In the genomic region with DNA sequence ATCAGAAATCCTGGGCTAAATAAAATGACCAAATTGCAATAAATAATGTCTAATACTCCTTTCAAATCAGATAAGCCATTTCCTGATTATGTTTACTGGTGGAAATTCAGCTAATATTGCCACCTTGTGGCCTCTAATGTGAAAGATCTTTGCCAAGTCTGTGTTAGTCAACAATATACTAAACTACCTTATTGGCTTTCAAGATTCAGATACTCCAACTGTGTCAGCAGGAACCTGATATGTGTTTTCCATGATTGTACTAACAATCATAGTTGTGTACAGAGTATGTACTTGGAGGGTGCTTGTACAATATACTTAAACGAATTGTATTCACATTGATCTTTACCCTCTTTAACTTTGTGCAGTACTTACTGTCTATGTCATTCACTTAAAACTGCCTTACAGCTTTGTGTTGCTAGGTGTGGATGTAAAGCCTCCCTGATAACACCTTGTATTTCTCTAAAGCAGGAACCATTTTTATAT, we compare ENCODE assay signal across 9 cellular contexts.
DNase-seq lines count a peak whose midpoint lies in the region; ATAC-seq, FAIRE-seq and TF ChIP-seq lines count a peak whose summit lies in the region.
"Had no signal": no experiment of that assay in that cellular context is flagged by ENCODE, and none has a peak within 500 bp of the region (broad histone marks: within the 10 kb centered on the region; RNA-seq: fewer than 3 reads in every experiment).

No MANE protein-coding gene starts in this region.

- H3K27ac Mint-ChIP-seq in brain: no peak overlapping the region
- H3K27ac Mint-ChIP-seq: stimulated activated naive CD8-positive, alpha-beta T cell treated with anti-CD3 and anti-CD28 coated beads, Interleukin-15, Interleukin-2, amounts not matched to agents 100 ng/mL and 50 ng/mL, for 24 hours had no signal

- no peaks in the 10 kb centered on the region for H3K36me3 Mint-ChIP-seq in brain

- DNase-seq in DMS79 (lab: John Stamatoyannopoulos, UW) (peak; percentile 64), NCI-H460 (ENCODE audit: extremely low read depth, low read depth) (peak; percentile 52), keratinocyte (ENCODE audit: low read depth, low spot score) (no peak), tibial nerve (ENCODE audit: low spot score in 2 of 2) (no peak), GM12892 (ENCODE audit: insufficient read length) (no peak)

- H3K79me2 ChIP-seq in keratinocyte (ENCODE audit: control insufficient read depth, insufficient read depth, low read length): no peaks in the 10 kb centered on the region

- H3K9me3 Mint-ChIP-seq in brain: no peaks in the 10 kb centered on the region
- H3K9me3 Mint-ChIP-seq: stimulated activated naive CD8-positive, alpha-beta T cell treated with anti-CD3 and anti-CD28 coated beads, Interleukin-15, Interleukin-2, amounts not matched to agents 100 ng/mL and 50 ng/mL, for 24 hours had no signal

- H3K27me3 ChIP-seq in keratinocyte (ENCODE audit: control insufficient read depth, extremely low read depth, insufficient read depth, low read length): no peaks in the 10 kb centered on the region
- no peaks in the 10 kb centered on the region for H3K27me3 ChIP-seq in tibial nerve

- H3K27me3 Mint-ChIP-seq in brain: peaks cover 1% of the 10 kb centered on the region
- H3K27me3 Mint-ChIP-seq: stimulated activated naive CD8-positive, alpha-beta T cell treated with anti-CD3 and anti-CD28 coated beads, Interleukin-15, Interleukin-2, amounts not matched to agents 100 ng/mL and 50 ng/mL, for 24 hours had no signal

- no peaks in the 10 kb centered on the region for H3K9me1 ChIP-seq in keratinocyte (ENCODE audit: control insufficient read depth, extremely low read depth, insufficient read depth, low read length)

- peak; percentile 57 to 71 for TF ChIP-seq CTCF in brain (conservative IDR thresholded peaks at IDR 0.05)
- peak in 2 of 3 experiments; percentile 26 to 46 for TF ChIP-seq CTCF in keratinocyte (optimal IDR thresholded peaks at IDR 0.05 in 1 of 3, IDR thresholded peaks at IDR 0.05 in 1 of 3, conservative IDR thresholded peaks at IDR 0.05 in 1 of 3; ENCODE audit: extremely low read depth in 1 of 3, insufficient read depth in 2 of 3, low read length in 3 of 3)
- peak; percentile 13 to 53 (median 31) for TF ChIP-seq CTCF in tibial nerve (IDR thresholded peaks at IDR 0.05)

- dilution Hi-C loops in keratinocyte (cut with MboI; ENCODE audit: extremely low pct_ligation_motif_present, low sequenced_read_pairs): no loop called here

- H3K4me1 ChIP-seq in keratinocyte (ENCODE audit: control insufficient read depth, extremely low read depth, insufficient read depth, low read length) (peaks cover 5% of the 10 kb centered on the region), tibial nerve (peaks cover 0 to 15% (median 5%) of the 10 kb centered on the region in 4 donors)

- peak; percentile 35 for ATAC-seq in GM19467 (IDR thresholded peaks at IDR 0.05; ENCODE audit: unreplicated experiment)
- peak; percentile 29 for ATAC-seq in HG03442 (IDR thresholded peaks at IDR 0.05; ENCODE audit: unreplicated experiment)

- no peak for TF ChIP-seq POLR2A in tibial nerve (IDR thresholded peaks at IDR 0.05)
- TF ChIP-seq POLR2A in GM12892 (IDR thresholded peaks at IDR 0.05; ENCODE audit: low read depth, low read length): no peak

- peak overlapping the region; percentile 59 for H3K4me2 ChIP-seq in keratinocyte (ENCODE audit: control insufficient read depth, extremely low read depth, insufficient read depth, low read depth, low read length)

- peak overlapping the region in 1 of 3 experiments; percentile 21 for H3K4me3 ChIP-seq in keratinocyte (ENCODE audit: control insufficient read depth in 2 of 3, extremely low read depth in 1 of 3, insufficient read depth in 2 of 3, low read depth in 1 of 3, low read length in 3 of 3)
- no peak overlapping the region for H3K4me3 ChIP-seq in tibial nerve

- H3K27ac ChIP-seq in keratinocyte (ENCODE audit: control insufficient read depth, insufficient read depth, low read length) (peak overlapping the region; percentile 18), tibial nerve (peak overlapping the region in 1 of 4 donors; percentile 42)

- H2AFZ ChIP-seq in keratinocyte (ENCODE audit: control insufficient read depth, low read length): peak overlapping the region; percentile 91

- peak overlapping the region; percentile 12 for H3K9ac ChIP-seq in keratinocyte (ENCODE audit: control insufficient read depth, extremely low read depth, insufficient read depth, low read length)

- no peak for TF ChIP-seq EP300 in tibial nerve (IDR thresholded peaks at IDR 0.05)

- H3K36me3 ChIP-seq in keratinocyte (ENCODE audit: control insufficient read depth in 2 of 2, extremely low read depth in 1 of 2, insufficient read depth in 2 of 2, low read length in 2 of 2): no peaks in the 10 kb centered on the region
- H3K36me3 ChIP-seq in tibial nerve: no peaks in the 10 kb centered on the region

- H3K4me3 Mint-ChIP-seq in brain: no peak overlapping the region
- H3K4me3 Mint-ChIP-seq: stimulated activated naive CD8-positive, alpha-beta T cell treated with anti-CD3 and anti-CD28 coated beads, Interleukin-15, Interleukin-2, amounts not matched to agents 100 ng/mL and 50 ng/mL, for 24 hours had no signal

- no peaks in the 10 kb centered on the region for H3K9me3 ChIP-seq in keratinocyte (ENCODE audit: control insufficient read depth, low read depth, low read length)
- no peaks in the 10 kb centered on the region for H3K9me3 ChIP-seq in tibial nerve

- no peaks in the 10 kb centered on the region for H3K4me1 Mint-ChIP-seq in brain

- WGBS in tibial nerve, 2 donors: 20 to 37% methylated on average over 1 of the region's 1 CpG

- FAIRE-seq in keratinocyte (lab: Jason Lieb, UNC) (peak; percentile 84), GM12892 (lab: Jason Lieb, UNC) (no peak)

- no peaks in the 10 kb centered on the region for H4K20me1 ChIP-seq in keratinocyte (ENCODE audit: control insufficient read depth, extremely low read depth, insufficient read depth, low read length)

Comparison
In these comparisons a context has a peak if more than half of its experiments do, and no peak if none do; other contexts are left out.
1. DNase-seq: peak in DMS79 (single experiment) and NCI-H460 (single experiment); none in keratinocyte (single experiment), tibial nerve (0 of 2) and GM12892 (single experiment).
2. Peak in every context shown above with its lines, with median percentiles within 50 percentile points of each other: CTCF ChIP-seq.